In the genomic region with DNA sequence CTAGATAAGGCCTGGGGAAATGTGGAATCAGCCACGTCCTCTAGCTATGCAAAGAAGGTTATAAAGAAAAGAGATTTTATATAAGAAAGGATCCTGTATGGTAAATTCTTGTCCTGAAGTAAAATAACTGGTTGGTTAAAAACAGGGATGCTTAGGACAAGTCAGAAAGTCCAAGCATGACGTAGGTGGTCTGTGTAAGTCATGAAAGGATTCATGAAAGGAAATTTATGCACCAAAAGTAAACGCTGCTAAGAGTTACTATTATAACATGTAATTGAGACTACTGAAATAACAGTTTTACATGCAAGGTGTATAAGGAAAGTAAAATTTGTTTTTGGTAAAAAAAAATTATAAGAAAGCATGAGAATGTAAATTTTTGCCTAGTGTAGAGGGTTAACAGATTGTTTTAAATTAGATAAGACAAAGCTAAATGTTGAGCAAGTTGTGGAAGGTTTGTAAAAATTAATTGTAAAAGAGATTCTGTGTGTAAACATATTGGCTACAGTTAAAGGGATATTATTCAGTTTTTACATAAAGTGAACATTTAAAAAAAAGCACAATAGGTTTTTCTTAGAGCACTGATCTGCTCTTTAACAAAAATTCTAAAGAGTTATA, we compare ENCODE assay signal across 14 cellular contexts. TPM values are rescaled to one million over a fixed set of nuclear protein-coding genes. Genes with fewer than 3 reads are reported as not detected.
DNase-seq lines count a peak whose midpoint lies in the region; ATAC-seq and TF ChIP-seq lines count a peak whose summit lies in the region.
"Had no signal": no experiment of that assay in that cellular context is flagged by ENCODE, and none has a peak within 500 bp of the region (broad histone marks: within the 10 kb centered on the region; RNA-seq: fewer than 3 reads in every experiment).

No MANE protein-coding gene starts in this region.

- peaks cover under 1% of the 10 kb centered on the region for H3K4me1 Mint-ChIP-seq in CD8-positive, alpha-beta T cell (ENCODE audit: low read depth)
- H3K4me1 Mint-ChIP-seq: stimulated activated memory B cell treated with anti-CD40 and anti-IgM and Interleukin-4, amounts not matched to agents 10 μg/mL and 1 μg/mL and 100 μg/mL, for 72 hours had no signal

- H3K9me3 ChIP-seq in testis: no peaks in the 10 kb centered on the region
- H3K9me3 ChIP-seq in CD8-positive, alpha-beta T cell (ENCODE audit: low read length): no peaks in the 10 kb centered on the region

- peaks cover 41% of the 10 kb centered on the region for H3K36me3 Mint-ChIP-seq in CD8-positive, alpha-beta T cell

- POLR2A ChIA-PET in CD8-positive, alpha-beta T cell (lab: Charles Lee): no interaction called here

- intact Hi-C loops in testis (cut with DNase I; ENCODE audit: low total_unique reads): no loop called here
- intact Hi-C loops in CD8-positive, alpha-beta T cell (cut with DNase I, micrococcal nuclease): no loop called here

- H3K36me3 ChIP-seq in testis (ENCODE audit: low read depth, missing control alignments): no peaks in the 10 kb centered on the region
- H3K36me3 ChIP-seq in CD8-positive, alpha-beta T cell (ENCODE audit: insufficient read depth, low read length): no peaks in the 10 kb centered on the region
- H3K36me3 ChIP-seq: HAP-1 had no signal

- H3K27me3 Mint-ChIP-seq in CD8-positive, alpha-beta T cell (ENCODE audit: low read depth): no peaks in the 10 kb centered on the region
- H3K27me3 Mint-ChIP-seq: stimulated activated memory B cell treated with anti-CD40 and anti-IgM and Interleukin-4, amounts not matched to agents 10 μg/mL and 1 μg/mL and 100 μg/mL, for 72 hours had no signal

- no peak for TF ChIP-seq CTCF in NB4 (IDR thresholded peaks at IDR 0.05; ENCODE audit: low read depth, low read length)
- no peak for TF ChIP-seq CTCF in testis (IDR thresholded peaks at IDR 0.05)
- no peak for TF ChIP-seq CTCF in CD8-positive, alpha-beta T cell (IDR thresholded peaks at IDR 0.05)

- H3K4me3 Mint-ChIP-seq in CD8-positive, alpha-beta T cell: no peak overlapping the region
- H3K4me3 Mint-ChIP-seq: stimulated activated memory B cell treated with anti-CD40 and anti-IgM and Interleukin-4, amounts not matched to agents 10 μg/mL and 1 μg/mL and 100 μg/mL, for 72 hours had no signal

- 82 to 91% methylated on average over 3 of the region's 3 CpGs for WGBS in testis, 2 donors

- H3K9me3 Mint-ChIP-seq in CD8-positive, alpha-beta T cell: peaks cover 19% of the 10 kb centered on the region

- no peaks in the 10 kb centered on the region for H3K4me1 ChIP-seq in testis
- no peaks in the 10 kb centered on the region for H3K4me1 ChIP-seq in CD8-positive, alpha-beta T cell (ENCODE audit: insufficient read depth, low read length)
- H3K4me1 ChIP-seq: BLaER1, HAP-1 had no signal

- no peak overlapping the region for H3K27ac Mint-ChIP-seq in CD8-positive, alpha-beta T cell
- H3K27ac Mint-ChIP-seq: stimulated activated memory B cell treated with anti-CD40 and anti-IgM and Interleukin-4, amounts not matched to agents 10 μg/mL and 1 μg/mL and 100 μg/mL, for 72 hours had no signal

- no peak overlapping the region for H3K27ac ChIP-seq in testis
- no peak overlapping the region for H3K27ac ChIP-seq in CD8-positive, alpha-beta T cell (ENCODE audit: low read depth, low read length)
- H3K27ac ChIP-seq: BLaER1 had no signal

- ATAC-seq in HG03565 (IDR thresholded peaks at IDR 0.05; ENCODE audit: unreplicated experiment): no peak
- no peak for ATAC-seq in CD8-positive, alpha-beta T cell
- ATAC-seq: stimulated activated memory B cell treated with anti-CD40 and anti-IgM and Interleukin-4, amounts not matched to agents 10 μg/mL and 1 μg/mL and 100 μg/mL, for 72 hours had no signal

- H3K27me3 ChIP-seq in testis: no peaks in the 10 kb centered on the region
- no peaks in the 10 kb centered on the region for H3K27me3 ChIP-seq in CD8-positive, alpha-beta T cell (ENCODE audit: insufficient read depth, low read length)
- H3K27me3 ChIP-seq: BLaER1 had no signal

- TF ChIP-seq POLR2A in NB4 (IDR thresholded peaks at IDR 0.05; ENCODE audit: extremely low read depth, insufficient read length) (no peak), testis (IDR thresholded peaks at IDR 0.05) (no peak)

- CTCF ChIA-PET in CD8-positive, alpha-beta T cell (lab: Charles Lee): no interaction called here

- DNase-seq in stimulated activated CD4-positive, alpha-beta T cell treated with anti-CD3 and anti-CD28 coated beads, Interleukin-12 subunit alpha, Interleukin-12 subunit beta, amount 100 ng/mL, for 48 hours (ENCODE audit: low read depth in 2 of 3, low spot score in 1 of 3): peak in 2 of 3 donors; percentile 2 to 15
- no peak for DNase-seq in stimulated activated CD4-positive, alpha-beta T cell treated with anti-CD3 and anti-CD28 coated beads, Interleukin-1b, Interleukin-23, amount 100 ng/mL, for 48 hours
- DNase-seq in NB4 (ENCODE audit: low read depth) (peak; percentile 23), dermis blood vessel endothelial cell (peak; percentile 30), renal cortical epithelial cell (ENCODE audit: low read depth) (peak; percentile 4), testis (no peak)
- no peak for DNase-seq in CD8-positive, alpha-beta T cell
- DNase-seq: NCI-H1092 treated with DMSO at 0.1 percent for 48 hours; NCI-H510A treated with DMSO at 0.1 percent for 48 hours; stimulated activated CD4-positive, alpha-beta T cell treated with anti-CD3 and anti-CD28 coated beads, Interleukin-4, amount 100 ng/mL, for 1 hour had no signal

- H3K4me3 ChIP-seq in NB4 (ENCODE audit: low read depth, low read length): no peak overlapping the region
- H3K4me3 ChIP-seq in testis: no peak overlapping the region
- H3K4me3 ChIP-seq in CD8-positive, alpha-beta T cell (ENCODE audit: low read depth, low read length): no peak overlapping the region
- H3K4me3 ChIP-seq: BLaER1, HAP-1 had no signal

RNA-seq across cellular contexts. Expression of gene PIGK, which starts 43.9 kb away (rescaled TPM):
- total RNA-seq in dermis blood vessel endothelial cell (30.6 and 69.4 TPM in 2 replicates), renal cortical epithelial cell (55.2 and 57.2 TPM in 2 replicates), testis (10 to 100 TPM; 11.4 to 17.4 TPM)
- 20.7 TPM for polyA plus RNA-seq in testis (ENCODE audit: insufficient read depth, low read depth, low replicate concordance)
- 1 to 10 TPM; 4.5 to 7.1 TPM for total RNA-seq in CD8-positive, alpha-beta T cell

Comparison
In these comparisons a context has a peak if more than half of its experiments do, and no peak if none do; other contexts are left out.
1. DNase-seq: peak in stimulated activated CD4-positive, alpha-beta T cell treated with anti-CD3 and anti-CD28 coated beads, Interleukin-12 subunit alpha, Interleukin-12 subunit beta, amount 100 ng/mL, for 48 hours (2 of 3), NB4 (single experiment), dermis blood vessel endothelial cell (single experiment) and renal cortical epithelial cell (single experiment); none in stimulated activated CD4-positive, alpha-beta T cell treated with anti-CD3 and anti-CD28 coated beads, Interleukin-1b, Interleukin-23, amount 100 ng/mL, for 48 hours (single experiment), testis (single experiment) and CD8-positive, alpha-beta T cell (0 of 7).